In the genomic region with DNA sequence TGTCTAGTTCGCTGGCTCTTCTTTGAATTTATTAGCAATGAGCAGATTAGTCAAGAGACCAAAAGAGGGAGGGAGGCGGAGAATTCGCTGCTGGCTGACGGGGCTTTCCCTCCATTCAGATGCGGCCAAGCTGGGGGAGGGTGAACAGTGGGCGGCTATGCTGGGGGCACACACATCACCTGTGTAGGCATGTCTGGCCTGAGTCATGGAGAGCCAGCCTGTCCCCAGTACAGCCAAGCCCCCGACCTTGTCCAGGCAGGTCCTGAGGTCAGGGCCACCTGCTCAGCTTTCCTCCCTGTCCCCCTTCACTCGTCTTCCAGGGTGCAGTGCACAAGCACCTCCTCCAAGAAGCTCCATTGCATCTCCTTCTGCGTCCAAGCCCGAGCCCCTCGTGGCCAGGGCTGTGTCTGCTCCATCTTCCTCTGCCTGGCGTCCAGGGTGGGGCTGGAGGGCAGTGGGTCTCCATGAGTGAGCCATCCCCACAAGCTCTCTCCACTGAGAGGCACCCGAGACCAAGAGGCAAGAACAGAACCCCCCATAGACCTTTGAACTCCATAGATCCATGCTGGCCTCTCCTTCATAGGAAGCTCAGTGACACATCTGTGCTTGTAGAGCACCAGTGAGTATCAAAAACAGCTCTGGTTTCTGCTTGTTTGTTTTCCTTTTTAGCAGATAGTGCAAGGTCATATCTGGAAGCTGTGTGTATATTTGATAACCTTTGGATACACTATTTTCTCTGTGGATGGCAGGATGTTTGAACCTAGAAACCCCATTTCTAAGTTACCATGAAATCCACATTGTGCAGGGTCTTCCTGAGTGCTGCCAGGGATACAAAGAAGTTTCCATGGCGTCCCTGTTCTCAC, we compare ENCODE assay signal across 11 cellular contexts. TPM values are rescaled to one million over a fixed set of nuclear protein-coding genes. Genes with fewer than 3 reads are reported as not detected.
DNase-seq lines count a peak whose midpoint lies in the region; ATAC-seq and TF ChIP-seq lines count a peak whose summit lies in the region.
"Had no signal": no experiment of that assay in that cellular context is flagged by ENCODE, and none has a peak within 500 bp of the region (broad histone marks: within the 10 kb centered on the region; RNA-seq: fewer than 3 reads in every experiment).

No MANE protein-coding gene starts in this region.

- no peak overlapping the region for H3K23ac ChIP-seq in mesendoderm (ENCODE audit: low read length)

- no peaks in the 10 kb centered on the region for H3K79me1 ChIP-seq in mesendoderm (ENCODE audit: low read length)

- H4K5ac ChIP-seq in mesendoderm (ENCODE audit: low read length): no peak overlapping the region

- peak overlapping the region; percentile 83 to 97 (median 92) for H3K27ac ChIP-seq in heart right ventricle
- peak overlapping the region; percentile 60 to 97 (median 91) for H3K27ac ChIP-seq in dorsolateral prefrontal cortex
- H3K27ac ChIP-seq in muscle layer of colon (ENCODE audit: low read depth, low read length): peak overlapping the region; percentile 75
- H3K27ac ChIP-seq in vagina: peak overlapping the region; percentile 95
- no peak overlapping the region for H3K27ac ChIP-seq in mesendoderm (ENCODE audit: low read depth, low read length)

- TF ChIP-seq POLR2A in vagina (IDR thresholded peaks at IDR 0.05): no peak

- H2BK15ac ChIP-seq in mesendoderm (replicated peaks; ENCODE audit: low read depth): no peak overlapping the region

- H2BK120ac ChIP-seq in mesendoderm (ENCODE audit: low read depth, low read length): no peak overlapping the region

- no peak overlapping the region for H3K4ac ChIP-seq in mesendoderm (ENCODE audit: low read depth, low read length)

- H3K36me3 ChIP-seq in heart right ventricle (peaks cover 0 to 62% (median 22%) of the 10 kb centered on the region in 9 donors), muscle layer of colon (ENCODE audit: insufficient read depth, low read length) (peaks cover 17% of the 10 kb centered on the region), vagina (no peaks in the 10 kb centered on the region), mesendoderm (ENCODE audit: control insufficient read depth, insufficient read depth, low read length) (no peaks in the 10 kb centered on the region)
- H3K36me3 ChIP-seq: MG63 had no signal

- no peak overlapping the region for H3K4me2 ChIP-seq in mesendoderm (ENCODE audit: low read length)

- H3K4me1 ChIP-seq in heart right ventricle: peaks cover 63 to 100% (median 95%) of the 10 kb centered on the region in 9 donors
- peaks cover 69% of the 10 kb centered on the region for H3K4me1 ChIP-seq in muscle layer of colon (ENCODE audit: insufficient read depth, low read length)
- H3K4me1 ChIP-seq in vagina: peaks cover 59% of the 10 kb centered on the region
- peaks cover 7% of the 10 kb centered on the region for H3K4me1 ChIP-seq in mesendoderm (ENCODE audit: control insufficient read depth, low read depth, low read length)

- no peak overlapping the region for H4K8ac ChIP-seq in mesendoderm (ENCODE audit: low read depth, low read length)

- no peak overlapping the region for H2BK5ac ChIP-seq in mesendoderm (ENCODE audit: low read length)

- H3K9ac ChIP-seq in muscle layer of colon (ENCODE audit: low read length): no peak overlapping the region
- no peak overlapping the region for H3K9ac ChIP-seq in mesendoderm (ENCODE audit: low read length)

- DNase-seq in heart right ventricle (no peak), left cardiac atrium (no peak), dorsolateral prefrontal cortex (peak in 1 of 10 donors; percentile 20), vagina (ENCODE audit: extremely low spot score in 2 of 2) (no peak), midbrain (lab: John Stamatoyannopoulos, UW) (no peak), mesendoderm (no peak)
- DNase-seq: AML-193; stimulated activated CD4-positive, alpha-beta T cell treated with anti-CD3 and anti-CD28 coated beads, Interleukin-12 subunit alpha, Interleukin-12 subunit beta, amount 100 ng/mL, for 4 hours had no signal

- intact Hi-C loops in heart right ventricle (cut with DNase I): no loop called here
- intact Hi-C loops in left cardiac atrium (cut with DNase I): no loop called here
- intact Hi-C loops in dorsolateral prefrontal cortex (cut with DNase I): loop anchor here in 1 of 2 donors (10.0 kb wide), 1 partner anchor 96 kb away; no protein-coding TSS in a partner anchor
- intact Hi-C loops in vagina (cut with DNase I): no loop called here

- ATAC-seq in heart right ventricle (no peak), left cardiac atrium (no peak), GM21786 (IDR thresholded peaks at IDR 0.05; ENCODE audit: unreplicated experiment) (no peak)

- H3K27me3 ChIP-seq in heart right ventricle: no peaks in the 10 kb centered on the region
- no peaks in the 10 kb centered on the region for H3K27me3 ChIP-seq in dorsolateral prefrontal cortex
- no peaks in the 10 kb centered on the region for H3K27me3 ChIP-seq in muscle layer of colon (ENCODE audit: control insufficient read depth in 1 of 2, insufficient read depth in 2 of 2, low read length in 2 of 2)
- no peaks in the 10 kb centered on the region for H3K27me3 ChIP-seq in vagina
- H3K27me3 ChIP-seq in mesendoderm (ENCODE audit: insufficient read depth, low read length, poor library complexity): no peaks in the 10 kb centered on the region
- H3K27me3 ChIP-seq: MG63 had no signal

- H3K4me3 ChIP-seq in heart right ventricle: no peak overlapping the region
- H3K4me3 ChIP-seq in dorsolateral prefrontal cortex: peak overlapping the region in 4 of 59 donors; percentile 1 to 16 (median 5)
- H3K4me3 ChIP-seq in muscle layer of colon (ENCODE audit: low read depth in 1 of 2, low read length in 2 of 2): peak overlapping the region in 1 of 2 donors; percentile 18
- H3K4me3 ChIP-seq in vagina: no peak overlapping the region
- H3K4me3 ChIP-seq in mesendoderm (ENCODE audit: low read length): no peak overlapping the region
- H3K4me3 ChIP-seq: MG63 had no signal

- no peak for TF ChIP-seq CTCF in heart right ventricle (IDR thresholded peaks at IDR 0.05)
- no peak for TF ChIP-seq CTCF in dorsolateral prefrontal cortex (IDR thresholded peaks at IDR 0.05 in 54 of 56, conservative IDR thresholded peaks at IDR 0.05 in 2 of 56; ENCODE audit: low read depth in 1 of 56, partially characterized antibody in 56 of 56)
- TF ChIP-seq CTCF in vagina (IDR thresholded peaks at IDR 0.05): no peak

- 73 to 80% methylated on average over 14 of the region's 14 CpGs for WGBS in heart right ventricle, 2 donors
- no CpG with 5 or more reads among the region's 14 CpGs for WGBS in mesendoderm (ENCODE audit: extremely low coverage, insufficient coverage, low lambda C conversion rate)

- H3K56ac ChIP-seq in mesendoderm (ENCODE audit: low read length): no peak overlapping the region

- no peak overlapping the region for H2AK5ac ChIP-seq in mesendoderm (ENCODE audit: low read length)

- H3K18ac ChIP-seq in mesendoderm (ENCODE audit: low read length): no peak overlapping the region

- H3K9me3 ChIP-seq in heart right ventricle (no peaks in the 10 kb centered on the region), muscle layer of colon (ENCODE audit: low read length) (no peaks in the 10 kb centered on the region), vagina (no peaks in the 10 kb centered on the region)
- H3K9me3 ChIP-seq: MG63 had no signal

- H3K79me2 ChIP-seq in mesendoderm (ENCODE audit: control insufficient read depth, insufficient read depth, low read length): no peaks in the 10 kb centered on the region

RNA-seq across cellular contexts. Expression of gene DEPP1, which starts 1.9 kb away (rescaled TPM):
- total RNA-seq in heart right ventricle: 100 to 1,000 TPM in 1 of 10 donors, 10 to 100 TPM in 9; 10.0 to 172 (median 23.8) TPM
- polyA plus RNA-seq in heart right ventricle: 10 to 100 TPM; 27.6 to 40.3 TPM
- total RNA-seq in left cardiac atrium: 10 to 100 TPM; 36.7 to 49.2 TPM
- total RNA-seq in dorsolateral prefrontal cortex: 100 to 1,000 TPM in 23 of 120 experiments, 10 to 100 TPM in 91, 1 to 10 TPM in 6; 8.1 to 234 (median 44.3) TPM
- total RNA-seq in vagina: 155 TPM
- 0.10 TPM for polyA plus RNA-seq in mesendoderm (2013, experiment 1 of 2)
- 0.10 TPM for polyA plus RNA-seq in mesendoderm (2013, experiment 2 of 2)

RNA-seq across cellular contexts. Expression of gene ZNF22, which starts 20.2 kb away (rescaled TPM):
- total RNA-seq in heart right ventricle (10 to 100 TPM; 11.0 to 17.2 (median 15.4) TPM), left cardiac atrium (10 to 100 TPM; 18.9 to 21.1 TPM), dorsolateral prefrontal cortex (10 to 100 TPM in 117 of 120 experiments, 1 to 10 TPM in 3; 9.2 to 20.9 (median 14.1) TPM), vagina (20.6 TPM)
- polyA plus RNA-seq in heart right ventricle: 10 to 100 TPM; 16.2 to 16.3 TPM
- polyA plus RNA-seq in mesendoderm (2013, experiment 1 of 2): 64.7 TPM
- 63.5 TPM for polyA plus RNA-seq in mesendoderm (2013, experiment 2 of 2)

RNA-seq across cellular contexts. Expression of gene RASSF4, which starts 20.9 kb away (rescaled TPM):
- total RNA-seq in heart right ventricle (100 to 1,000 TPM in 2 of 10 donors, 10 to 100 TPM in 8; 73.3 to 120 (median 79.9) TPM), left cardiac atrium (10 to 100 TPM; 48.9 to 71.5 TPM), dorsolateral prefrontal cortex (100 to 1,000 TPM in 81 of 120 experiments, 10 to 100 TPM in 39; 54.6 to 175 (median 111) TPM), vagina (29.2 TPM)
- 10 to 100 TPM; 41.2 to 89.4 TPM for polyA plus RNA-seq in heart right ventricle
- polyA plus RNA-seq in mesendoderm (2013, experiment 1 of 2): 3.1 TPM
- polyA plus RNA-seq in mesendoderm (2013, experiment 2 of 2): 3.9 TPM
